In genomic region chr3:69033470-69033869, GRCh38 we compare ENCODE assay signal across 13 cellular contexts.
DNase-seq lines count a peak whose midpoint lies in the region; ATAC-seq, FAIRE-seq and TF ChIP-seq lines count a peak whose summit lies in the region.
"Had no signal": no experiment of that assay in that cellular context is flagged by ENCODE, and none has a peak within 500 bp of the region (broad histone marks: within the 10 kb centered on the region; RNA-seq: fewer than 3 reads in every experiment).

No MANE protein-coding gene starts in this region.

- H3K4me1 Mint-ChIP-seq in activated naive CD8-positive, alpha-beta T cell treated with anti-CD3 and anti-CD28 coated beads, Interleukin-2, amount 50 U/mL, for 24 hours = peaks cover 16% of the 10 kb centered on the region
- H3K4me1 Mint-ChIP-seq: stimulated activated naive B cell treated with anti-CD40 and anti-IgM and Interleukin-4, amounts not matched to agents 10 μg/mL and 1 μg/mL and 100 μg/mL, for 72 hours had no signal

- no peaks in the 10 kb centered on the region for H3K9me3 Mint-ChIP-seq in activated naive CD8-positive, alpha-beta T cell treated with anti-CD3 and anti-CD28 coated beads, Interleukin-2, amount 50 U/mL, for 24 hours
- H3K9me3 Mint-ChIP-seq: CD8-positive, alpha-beta memory T cell; stimulated activated naive B cell treated with anti-CD40 and anti-IgM and Interleukin-4, amounts not matched to agents 10 μg/mL and 1 μg/mL and 100 μg/mL, for 72 hours had no signal

- TF ChIP-seq POLR2A in GM18505 (IDR thresholded peaks at IDR 0.05; ENCODE audit: borderline replicate concordance, extremely low read depth, insufficient read depth, insufficient read length) = no peak

- ATAC-seq in activated naive CD8-positive, alpha-beta T cell treated with anti-CD3 and anti-CD28 coated beads, Interleukin-2, amount 50 U/mL, for 24 hours = no peak
- ATAC-seq in GM18505 (IDR thresholded peaks at IDR 0.05; ENCODE audit: unreplicated experiment) = no peak
- ATAC-seq: stimulated activated naive B cell treated with anti-CD40 and anti-IgM and Interleukin-4, amounts not matched to agents 10 μg/mL and 1 μg/mL and 100 μg/mL, for 72 hours had no signal

- H3K36me3 Mint-ChIP-seq in activated naive CD8-positive, alpha-beta T cell treated with anti-CD3 and anti-CD28 coated beads, Interleukin-2, amount 50 U/mL, for 24 hours (ENCODE audit: low read depth) = peaks cover 57% of the 10 kb centered on the region

- H3K27ac Mint-ChIP-seq in activated naive CD8-positive, alpha-beta T cell treated with anti-CD3 and anti-CD28 coated beads, Interleukin-2, amount 50 U/mL, for 24 hours = peak overlapping the region; percentile 46
- H3K27ac Mint-ChIP-seq: stimulated activated naive B cell treated with anti-CD40 and anti-IgM and Interleukin-4, amounts not matched to agents 10 μg/mL and 1 μg/mL and 100 μg/mL, for 72 hours had no signal

- no peaks in the 10 kb centered on the region for H3K27me3 Mint-ChIP-seq in activated naive CD8-positive, alpha-beta T cell treated with anti-CD3 and anti-CD28 coated beads, Interleukin-2, amount 50 U/mL, for 24 hours
- H3K27me3 Mint-ChIP-seq: CD8-positive, alpha-beta memory T cell; stimulated activated naive B cell treated with anti-CD40 and anti-IgM and Interleukin-4, amounts not matched to agents 10 μg/mL and 1 μg/mL and 100 μg/mL, for 72 hours had no signal

- DNase-seq in ELR (ENCODE audit: low read depth) (peak; percentile 94), MV-4-11 (lab: John Stamatoyannopoulos, UW) (peak; percentile 89), NK-92 (lab: John Stamatoyannopoulos, UW; ENCODE audit: unreplicated experiment) (no peak), NCI-H146 (lab: John Stamatoyannopoulos, UW) (no peak)
- no peak for DNase-seq in activated naive CD8-positive, alpha-beta T cell treated with anti-CD3 and anti-CD28 coated beads, Interleukin-2, amount 50 U/mL, for 24 hours
- DNase-seq in stimulated activated CD8-positive, alpha-beta memory T cell treated with anti-CD3 and anti-CD28 coated beads, Interleukin-4, amount 100 ng/mL, for 48 hours = no peak
- DNase-seq: CD8-positive, alpha-beta memory T cell; glutamatergic neuron; NCI-H1436; stimulated activated naive B cell treated with anti-CD40 and anti-IgM and Interleukin-4, amounts not matched to agents 10 μg/mL and 1 μg/mL and 100 μg/mL, for 72 hours; T-helper 9 cell had no signal

- FAIRE-seq in islet of Langerhans (lab: Jason Lieb, UNC) = peak; percentile 41

- no peak overlapping the region for H3K4me3 Mint-ChIP-seq in activated naive CD8-positive, alpha-beta T cell treated with anti-CD3 and anti-CD28 coated beads, Interleukin-2, amount 50 U/mL, for 24 hours
- H3K4me3 Mint-ChIP-seq: CD8-positive, alpha-beta memory T cell; stimulated activated naive B cell treated with anti-CD40 and anti-IgM and Interleukin-4, amounts not matched to agents 10 μg/mL and 1 μg/mL and 100 μg/mL, for 72 hours had no signal

Comparison
In these comparisons a context has a peak if more than half of its experiments do, and no peak if none do; other contexts are left out.
1. DNase-seq: peak in ELR (single experiment) and MV-4-11 (single experiment); none in activated naive CD8-positive, alpha-beta T cell treated with anti-CD3 and anti-CD28 coated beads, Interleukin-2, amount 50 U/mL, for 24 hours (single experiment), stimulated activated CD8-positive, alpha-beta memory T cell treated with anti-CD3 and anti-CD28 coated beads, Interleukin-4, amount 100 ng/mL, for 48 hours (single experiment), NK-92 (single experiment) and NCI-H146 (single experiment).